Comparison of ENCODE assay signal across 8 cellular contexts in genomic region chr15:74291101-74292071, GRCh38.
DNase-seq lines count a peak whose midpoint lies in the region; ATAC-seq and TF ChIP-seq lines count a peak whose summit lies in the region.

No MANE protein-coding gene starts in this region.

- TF ChIP-seq CTCF in GM10266 (IDR thresholded peaks at IDR 0.05; ENCODE audit: control insufficient read depth, insufficient read depth, low read depth, missing control alignments) (no peak), cardiac fibroblast (IDR thresholded peaks at IDR 0.05; ENCODE audit: low read depth, low read length) (no peak)

- peak; percentile 83 for DNase-seq in GM10266 (ENCODE audit: extremely low spot score)
- peak; percentile 81 for DNase-seq in NCI-H146 treated with DMSO at 0.1 percent for 48 hours (lab: John Stamatoyannopoulos, UW; ENCODE audit: unreplicated experiment)
- DNase-seq in cardiac fibroblast (ENCODE audit: low read depth in 2 of 2) = peak; percentile 74 to 90
- DNase-seq in kidney glomerular epithelial cell (lab: John Stamatoyannopoulos, UW) = peak; percentile 63
- peak; percentile 67 for DNase-seq in stimulated activated CD4-positive, alpha-beta T cell treated with anti-CD3 and anti-CD28 coated beads, Interleukin-4, amount 100 ng/mL, for 1 hour
- DNase-seq in NCI-H1092 (lab: John Stamatoyannopoulos, UW) = no peak

- H3K4me3 ChIP-seq in cardiac fibroblast (replicated peaks in 1 of 2; ENCODE audit: low read depth in 2 of 2, low read length in 2 of 2) = no peak overlapping the region

- peak; percentile 53 to 62 for ATAC-seq in activated CD4-positive, CD25-positive, alpha-beta regulatory T cell treated with anti-CD3 and anti-CD28 coated beads, Interleukin-2, amount 50 U/mL, for 24 hours
- ATAC-seq in GM21423 (IDR thresholded peaks at IDR 0.05; ENCODE audit: unreplicated experiment) = no peak
